In genomic region chr2:75709297-75709696, GRCh38 we compare ENCODE assay signal across 10 cellular contexts. TPM values are rescaled to one million over a fixed set of nuclear protein-coding genes. Genes with fewer than 3 reads are reported as not detected.
DNase-seq lines count a peak whose midpoint lies in the region; ATAC-seq and TF ChIP-seq lines count a peak whose summit lies in the region.
"Had no signal": no experiment of that assay in that cellular context is flagged by ENCODE, and none has a peak within 500 bp of the region (broad histone marks: within the 10 kb centered on the region; RNA-seq: fewer than 3 reads in every experiment).

No MANE protein-coding gene starts in this region.

- peak overlapping the region; percentile 7 to 89 (median 87) for H3K27ac ChIP-seq in right lobe of liver
- no peak overlapping the region for H3K27ac ChIP-seq in left lung
- no peak overlapping the region for H3K27ac ChIP-seq in upper lobe of left lung

- in situ Hi-C loops in HAP-1 (cut with MboI; ENCODE audit: low sequenced_read_pairs): no loop called here

- H3K4me1 ChIP-seq in BE2C (no peaks in the 10 kb centered on the region), HAP-1 (peaks cover 15% of the 10 kb centered on the region), right lobe of liver (peaks cover 0 to 12% (median 2%) of the 10 kb centered on the region in 4 donors), left lung (peaks cover 0 to 24% of the 10 kb centered on the region in 2 donors), upper lobe of left lung (peaks cover 0 to 27% (median 16%) of the 10 kb centered on the region in 4 donors)

- H3K4me3 ChIP-seq in BE2C (ENCODE audit: low read depth, low read length) (peak overlapping the region; percentile 78), HAP-1 (peak overlapping the region; percentile 41), right lobe of liver (peak overlapping the region; percentile 68 to 75 (median 72)), left lung (peak overlapping the region in 1 of 2 donors; percentile 65), upper lobe of left lung (peak overlapping the region in 2 of 4 donors; percentile 73 to 83)
- H3K4me3 ChIP-seq: lung had no signal

- TF ChIP-seq POLR2A in right lobe of liver (IDR thresholded peaks at IDR 0.05) (no peak), upper lobe of left lung (IDR thresholded peaks at IDR 0.05) (no peak)

- no peak for TF ChIP-seq EP300 in upper lobe of left lung (IDR thresholded peaks at IDR 0.05)

- 10% methylated on average over 3 of the region's 3 CpGs for WGBS in right lobe of liver (ENCODE audit: insufficient coverage, low coverage, low lambda C conversion rate, missing lambda C conversion rate)
- WGBS in upper lobe of left lung, 2 donors: 41 to 48% methylated on average over 3 of the region's 3 CpGs

- H3K27me3 ChIP-seq in BE2C (no peaks in the 10 kb centered on the region), HAP-1 (ENCODE audit: low read depth) (no peaks in the 10 kb centered on the region), right lobe of liver (no peaks in the 10 kb centered on the region), left lung (no peaks in the 10 kb centered on the region), upper lobe of left lung (no peaks in the 10 kb centered on the region)

- H3K4me3 Mint-ChIP-seq in activated T-helper 1 cell treated with anti-CD3 and anti-CD28 coated beads, Interleukin-12 subunit alpha, Interleukin-12 subunit beta, Interleukin-2, Interleukin-4 antibody, amounts not matched to agents 30 ng/mL and 10 ng/mL and 1 ng/mL, durations not matched to agents 14 hours and 24 hours and 36 hours: peak overlapping the region; percentile 82

- peak overlapping the region; percentile 51 for H3K27ac Mint-ChIP-seq in activated T-helper 1 cell treated with anti-CD3 and anti-CD28 coated beads, Interleukin-12 subunit alpha, Interleukin-12 subunit beta, Interleukin-2, Interleukin-4 antibody, amounts not matched to agents 30 ng/mL and 10 ng/mL and 1 ng/mL, durations not matched to agents 14 hours and 24 hours and 36 hours

- no peak for TF ChIP-seq CTCF in BE2C (IDR thresholded peaks at IDR 0.05; ENCODE audit: low read depth, low read length)
- no peak for TF ChIP-seq CTCF in right lobe of liver (IDR thresholded peaks at IDR 0.05)
- no peak for TF ChIP-seq CTCF in left lung (IDR thresholded peaks at IDR 0.05)
- TF ChIP-seq CTCF in upper lobe of left lung (IDR thresholded peaks at IDR 0.05): no peak

- ATAC-seq in right lobe of liver (peak in 3 of 4 donors; percentile 6 to 16 (median 12)), left lung (no peak), upper lobe of left lung (ENCODE audit: low FRiP score in 2 of 2) (no peak), HG02981 (IDR thresholded peaks at IDR 0.05; ENCODE audit: unreplicated experiment) (no peak)

- H3K9me3 ChIP-seq in BE2C: no peaks in the 10 kb centered on the region
- H3K9me3 ChIP-seq in HAP-1: no peaks in the 10 kb centered on the region
- H3K9me3 ChIP-seq in right lobe of liver: no peaks in the 10 kb centered on the region
- no peaks in the 10 kb centered on the region for H3K9me3 ChIP-seq in left lung
- no peaks in the 10 kb centered on the region for H3K9me3 ChIP-seq in upper lobe of left lung

- no peaks in the 10 kb centered on the region for H3K9me3 Mint-ChIP-seq in activated T-helper 1 cell treated with anti-CD3 and anti-CD28 coated beads, Interleukin-12 subunit alpha, Interleukin-12 subunit beta, Interleukin-2, Interleukin-4 antibody, amounts not matched to agents 30 ng/mL and 10 ng/mL and 1 ng/mL, durations not matched to agents 14 hours and 24 hours and 36 hours

- DNase-seq in BE2C (no peak), HAP-1 (ENCODE audit: low spot score in 2 of 2) (no peak), right lobe of liver (no peak), left lung (no peak), hippocampal formation (lab: John Stamatoyannopoulos, UW) (no peak), upper lobe of left lung (no peak)
- DNase-seq in activated T-helper 1 cell treated with anti-CD3 and anti-CD28 coated beads, Interleukin-12 subunit alpha, Interleukin-12 subunit beta, Interleukin-2, Interleukin-4 antibody, amounts not matched to agents 30 ng/mL and 10 ng/mL and 1 ng/mL, durations not matched to agents 14 hours and 24 hours and 36 hours (ENCODE audit: low spot score): no peak
- DNase-seq: trophoblast cell had no signal

- intact Hi-C loops in activated T-helper 1 cell treated with anti-CD3 and anti-CD28 coated beads, Interleukin-12 subunit alpha, Interleukin-12 subunit beta, Interleukin-2, Interleukin-4 antibody, amounts not matched to agents 30 ng/mL and 10 ng/mL and 1 ng/mL, durations not matched to agents 14 hours and 24 hours and 36 hours (cut with micrococcal nuclease): no loop called here
- intact Hi-C loops in right lobe of liver (cut with DNase I) (no loop called here), left lung (cut with DNase I) (no loop called here)

- H3K36me3 ChIP-seq in BE2C (peaks cover 4% of the 10 kb centered on the region), HAP-1 (replicated peaks) (peaks cover 21% of the 10 kb centered on the region), right lobe of liver (peaks cover 0 to 17% (median 6%) of the 10 kb centered on the region in 4 donors), left lung (peaks cover 0 to 19% of the 10 kb centered on the region in 2 donors), upper lobe of left lung (peaks cover 0 to 11% (median 6%) of the 10 kb centered on the region in 4 donors)

- H3K27me3 Mint-ChIP-seq in activated T-helper 1 cell treated with anti-CD3 and anti-CD28 coated beads, Interleukin-12 subunit alpha, Interleukin-12 subunit beta, Interleukin-2, Interleukin-4 antibody, amounts not matched to agents 30 ng/mL and 10 ng/mL and 1 ng/mL, durations not matched to agents 14 hours and 24 hours and 36 hours (ENCODE audit: insufficient read depth): no peaks in the 10 kb centered on the region

- H3K36me3 Mint-ChIP-seq in activated T-helper 1 cell treated with anti-CD3 and anti-CD28 coated beads, Interleukin-12 subunit alpha, Interleukin-12 subunit beta, Interleukin-2, Interleukin-4 antibody, amounts not matched to agents 30 ng/mL and 10 ng/mL and 1 ng/mL, durations not matched to agents 14 hours and 24 hours and 36 hours (ENCODE audit: low read depth): peaks cover 17% of the 10 kb centered on the region

- H3K4me1 Mint-ChIP-seq in activated T-helper 1 cell treated with anti-CD3 and anti-CD28 coated beads, Interleukin-12 subunit alpha, Interleukin-12 subunit beta, Interleukin-2, Interleukin-4 antibody, amounts not matched to agents 30 ng/mL and 10 ng/mL and 1 ng/mL, durations not matched to agents 14 hours and 24 hours and 36 hours (ENCODE audit: low read depth): peaks cover 42% of the 10 kb centered on the region

RNA-seq across cellular contexts. Expression of gene GCFC2, which starts 1.4 kb away (rescaled TPM):
- 9.3 TPM for polyA plus RNA-seq in BE2C (2012; ENCODE audit: insufficient read depth, insufficient read length, low read depth)
- 37.5 and 39.9 TPM in 2 replicates for total RNA-seq in activated T-helper 1 cell treated with anti-CD3 and anti-CD28 coated beads, Interleukin-12 subunit alpha, Interleukin-12 subunit beta, Interleukin-2, Interleukin-4 antibody, amounts not matched to agents 30 ng/mL and 10 ng/mL and 1 ng/mL, durations not matched to agents 14 hours and 24 hours and 36 hours
- total RNA-seq in right lobe of liver: 10 to 100 TPM; 10.9 to 21.6 (median 16.5) TPM
- 10 to 100 TPM; 10.4 to 14.3 TPM for total RNA-seq in left lung
- total RNA-seq in upper lobe of left lung: 10 to 100 TPM; 13.7 to 75.4 (median 26.4) TPM

Comparison
In these comparisons a context has a peak if more than half of its experiments do, and no peak if none do; other contexts are left out.
1. ATAC-seq: peak in right lobe of liver (3 of 4); none in left lung (single experiment), upper lobe of left lung (0 of 2) and HG02981 (single experiment).
2. H3K27ac ChIP-seq: peak in right lobe of liver (3 of 3); none in left lung (0 of 2) and upper lobe of left lung (0 of 4).